ENCODE assay signal across 29 cellular contexts in genomic region chr19:825897-826640, GRCh38. TPM values are rescaled to one million over a fixed set of nuclear protein-coding genes. Genes with fewer than 3 reads are reported as not detected.
DNase-seq lines count a peak whose midpoint lies in the region; ATAC-seq and TF ChIP-seq lines count a peak whose summit lies in the region.
"Had no signal": no experiment of that assay in that cellular context is flagged by ENCODE, and none has a peak within 500 bp of the region (broad histone marks: within the 10 kb centered on the region; RNA-seq: fewer than 3 reads in every experiment).

No MANE protein-coding gene starts in this region.

- TF ChIP-seq POLR2A in IMR-90 (IDR thresholded peaks at IDR 0.05; ENCODE audit: low read depth, low read length): no peak

- intact Hi-C loops in IMR-90 (cut with micrococcal nuclease): no loop called here

- no peak for TF ChIP-seq RAD21 in IMR-90 (IDR thresholded peaks at IDR 0.05; ENCODE audit: low read length)

- H3K27me3 ChIP-seq in IMR-90 (ENCODE audit: control insufficient read depth, insufficient read depth, low read length) (peaks cover 2% of the 10 kb centered on the region; the same call in 1 of the 2 replicates), mesendoderm (ENCODE audit: insufficient read depth, low read length, poor library complexity) (no peaks in the 10 kb centered on the region)

- in situ Hi-C loops in IMR-90 (cut with MboI; ENCODE audit: low sequenced_read_pairs): no loop called here

- 89% methylated on average over 5 of the region's 19 CpGs; no CpG with 5 or more reads in 1 of the 2 experiments for WGBS in IMR-90 (ENCODE audit: extremely low coverage in 2 of 2, insufficient read length in 1 of 2), 2 experiments
- WGBS in mesendoderm (ENCODE audit: extremely low coverage, insufficient coverage, low lambda C conversion rate): no CpG with 5 or more reads among the region's 19 CpGs

- H3K4me1 ChIP-seq in IMR-90 (ENCODE audit: control insufficient read depth, insufficient read depth, low read length): peaks cover 3% of the 10 kb centered on the region; the same call in 1 of the 2 replicates
- no peaks in the 10 kb centered on the region for H3K4me1 ChIP-seq in mesendoderm (ENCODE audit: control insufficient read depth, low read depth, low read length)

- no peak overlapping the region for H2BK20ac ChIP-seq in IMR-90 (ENCODE audit: low read depth, low read length)

- H3K9me1 ChIP-seq in IMR-90 (ENCODE audit: insufficient read depth, low read length): no peaks in the 10 kb centered on the region

- CTCF ChIA-PET in IMR-90 (lab: Yijun Ruan, JAX): no interaction called here

- H3K4ac ChIP-seq in IMR-90 (ENCODE audit: low read depth, low read length) (no peak overlapping the region), mesendoderm (ENCODE audit: low read depth, low read length) (no peak overlapping the region)

- H3K9ac ChIP-seq in IMR-90 (ENCODE audit: low read depth, low read length) (no peak overlapping the region), mesendoderm (ENCODE audit: low read length) (no peak overlapping the region)
- H3K9ac ChIP-seq: GM23248 had no signal

- ATAC-seq in IMR-90 (ENCODE audit: low read depth) (peak; percentile 30; the same call in 1 of the 2 replicates), GM19023 (IDR thresholded peaks at IDR 0.05; ENCODE audit: unreplicated experiment) (no peak)
- ATAC-seq: PC-3, SK-N-SH treated with all-trans-retinoic acid at 6 μM for 48 hours had no signal

- H3K18ac ChIP-seq in IMR-90 (ENCODE audit: low read depth, low read length) (no peak overlapping the region), mesendoderm (ENCODE audit: low read length) (no peak overlapping the region)

- POLR2A ChIA-PET in IMR-90 (lab: Charles Lee; ENCODE audit: unreplicated experiment): no interaction called here

- no peak overlapping the region for H3K14ac ChIP-seq in IMR-90 (replicated peaks; ENCODE audit: low read depth, low read length)

- no peak overlapping the region for H4K5ac ChIP-seq in IMR-90 (ENCODE audit: low read depth, low read length)
- no peak overlapping the region for H4K5ac ChIP-seq in mesendoderm (ENCODE audit: low read length)

- no TSS peak for BruUV-seq in IMR-90 (replicated peaks; lab: Mats Ljungman, UMichigan)

- no peak overlapping the region for H3K4me2 ChIP-seq in IMR-90 (ENCODE audit: low read depth, low read length)
- H3K4me2 ChIP-seq in mesendoderm (ENCODE audit: low read length): no peak overlapping the region

- no peaks in the 10 kb centered on the region for H3K27me3 Mint-ChIP-seq in chondrocyte (ENCODE audit: low read depth)

- H2AK9ac ChIP-seq in IMR-90 (replicated peaks; ENCODE audit: low read depth, low read length, poor library complexity): no peak overlapping the region

- H2BK15ac ChIP-seq in IMR-90 (ENCODE audit: low read depth, low read length) (no peak overlapping the region), mesendoderm (replicated peaks; ENCODE audit: low read depth) (no peak overlapping the region)

- no peak overlapping the region for H3K56ac ChIP-seq in IMR-90 (ENCODE audit: extremely low read depth, insufficient read depth, low read length)
- no peak overlapping the region for H3K56ac ChIP-seq in mesendoderm (ENCODE audit: low read length)

- H3K27ac Mint-ChIP-seq in chondrocyte (ENCODE audit: unreplicated experiment): peak overlapping the region; percentile 17

- no peak overlapping the region for H3K4me3 ChIP-seq in IMR-90 (ENCODE audit: insufficient read depth, low read depth, low read length)
- no peak overlapping the region for H3K4me3 ChIP-seq in mesendoderm (ENCODE audit: low read length)
- H3K4me3 ChIP-seq: GM23248 had no signal

- H3K36me3 Mint-ChIP-seq in chondrocyte (ENCODE audit: low read depth): no peaks in the 10 kb centered on the region
- H3K36me3 Mint-ChIP-seq: CD8-positive, alpha-beta memory T cell had no signal

- H3K36me3 ChIP-seq in IMR-90 (ENCODE audit: control insufficient read depth, insufficient read depth, low read length) (no peaks in the 10 kb centered on the region), mesendoderm (ENCODE audit: control insufficient read depth, insufficient read depth, low read length) (no peaks in the 10 kb centered on the region)

- no peak overlapping the region for H2AFZ ChIP-seq in IMR-90 (replicated peaks; ENCODE audit: low read length, poor library complexity)
- H2AFZ ChIP-seq: GM23248 had no signal

- H3K9me3 Mint-ChIP-seq in chondrocyte (ENCODE audit: low read depth): no peaks in the 10 kb centered on the region
- H3K9me3 Mint-ChIP-seq: CD8-positive, alpha-beta memory T cell had no signal

- dilution Hi-C loops in IMR-90 (cut with HindIII; ENCODE audit: low sequenced_read_pairs, unreplicated experiment): no loop called here

- H3K4me3 Mint-ChIP-seq in chondrocyte (ENCODE audit: unreplicated experiment): no peak overlapping the region
- H3K4me3 Mint-ChIP-seq: CD8-positive, alpha-beta memory T cell had no signal

- H3K9me3 ChIP-seq in IMR-90 (ENCODE audit: control insufficient read depth, insufficient read depth, low read length): no peaks in the 10 kb centered on the region

- H2BK120ac ChIP-seq in IMR-90 (ENCODE audit: low read depth, low read length) (no peak overlapping the region), mesendoderm (ENCODE audit: low read depth, low read length) (no peak overlapping the region)

- H3K23ac ChIP-seq in IMR-90 (ENCODE audit: low read depth, low read length) (no peak overlapping the region), mesendoderm (ENCODE audit: low read length) (no peak overlapping the region)

- H3K79me2 ChIP-seq in mesendoderm (ENCODE audit: control insufficient read depth, insufficient read depth, low read length): no peaks in the 10 kb centered on the region

- TF ChIP-seq CTCF in IMR-90 (conservative IDR thresholded peaks at IDR 0.05; ENCODE audit: low read depth, low read length) (no peak), chondrocyte (IDR thresholded peaks at IDR 0.05) (no peak)

- no peak overlapping the region for H4K91ac ChIP-seq in IMR-90 (ENCODE audit: insufficient read depth, low read depth, low read length)

- no peaks in the 10 kb centered on the region for H3K79me1 ChIP-seq in IMR-90 (ENCODE audit: low read depth in 1 of 2, low read length in 2 of 2)
- no peaks in the 10 kb centered on the region for H3K79me1 ChIP-seq in mesendoderm (ENCODE audit: low read length)

- H3K27ac ChIP-seq in IMR-90 (ENCODE audit: insufficient read depth, low read length): no peak overlapping the region
- H3K27ac ChIP-seq in mesendoderm (ENCODE audit: low read depth, low read length): no peak overlapping the region
- H3K27ac ChIP-seq: GM23248 had no signal

- H2AK5ac ChIP-seq in IMR-90 (ENCODE audit: low read depth, low read length) (no peak overlapping the region), mesendoderm (ENCODE audit: low read length) (no peak overlapping the region)

- H4K20me1 ChIP-seq in IMR-90 (ENCODE audit: insufficient read depth, low read length): no peaks in the 10 kb centered on the region

- H4K8ac ChIP-seq in IMR-90 (ENCODE audit: low read depth in 2 of 2, low read length in 2 of 2): no peak overlapping the region
- no peak overlapping the region for H4K8ac ChIP-seq in mesendoderm (ENCODE audit: low read depth, low read length)

- H3K4me1 Mint-ChIP-seq in chondrocyte (ENCODE audit: low read depth): no peaks in the 10 kb centered on the region

- DNase-seq in NOMO-1 treated with DMSO at 0.1 percent for 48 hours (lab: John Stamatoyannopoulos, UW; ENCODE audit: unreplicated experiment) (peak; percentile 47), NOMO-1 (lab: John Stamatoyannopoulos, UW; ENCODE audit: unreplicated experiment in 2 of 2) (no peak), IMR-90 (no peak), SKM-1 treated with dmso at 0.1 percent for 144 hours (lab: John Stamatoyannopoulos, UW; ENCODE audit: unreplicated experiment) (peak; percentile 52), chondrocyte (ENCODE audit: low spot score) (no peak), islet precursor cell (no peak), mesendoderm (no peak)
- DNase-seq: 8988T; C1 segment of cervical spinal cord; Calu3; CD8-positive, alpha-beta memory T cell; DMS153; GM23248; HCEC 1CT; MM.1S; NCI-H1694; NCI-H2081; NCI-H2171; NCI-H345; NCI-H524; NCI-H774; NK-92 treated with Interleukin-12 subunit alpha and Interleukin-12 subunit beta, amount 100 ng/mL, for 24 hours; PC-3; RPMI8226; SHP77 treated with DMSO at 0.1 percent for 48 hours had no signal

- no peak overlapping the region for H2BK5ac ChIP-seq in IMR-90 (ENCODE audit: low read depth, low read length, poor library complexity, severe bottlenecking)
- H2BK5ac ChIP-seq in mesendoderm (ENCODE audit: low read length): no peak overlapping the region

RNA-seq across cellular contexts. Expression of gene AZU1, which starts 1.6 kb away (rescaled TPM):
- total RNA-seq in IMR-90 (2012; rRNA removed) (not detected in 2 replicates), chondrocyte (0.37 to 0.51 TPM in 2 of 3 replicates, not detected in the other)
- 0.12 TPM in 1 of 2 replicates, not detected in the other for polyA plus RNA-seq in IMR-90 (2012; rRNA removed)
- 0.04 TPM in 1 of 2 replicates, not detected in the other for polyA plus RNA-seq in IMR-90 (2012; cell fraction: cytosol; rRNA removed)
- 2.3 and 4.0 TPM in 2 replicates for polyA plus RNA-seq in IMR-90 (2012; cell fraction: nucleus; rRNA removed; ENCODE audit: low replicate concordance)
- polyA plus RNA-seq in mesendoderm (2013, experiment 1 of 2): 0.04 TPM
- polyA plus RNA-seq in mesendoderm (2013, experiment 2 of 2): 0.04 TPM
- total RNA-seq: Calu3; CD8-positive, alpha-beta memory T cell; G401; GM23248; PC-3; T-helper 1 cell treated with Interleukin-12 subunit alpha and Interleukin-12 subunit beta and Interleukin-4 antibody, amounts not matched to agents 30 ng/mL and 1 ng/mL, for 36 hours had no signal
- polyA plus RNA-seq: CD8-positive, alpha-beta memory T cell; GM23248 had no signal

RNA-seq across cellular contexts. Expression of gene PLPPR3, which starts 4.3 kb away (rescaled TPM):
- total RNA-seq in IMR-90 (2012; rRNA removed) (0.36 and 0.56 TPM in 2 replicates), chondrocyte (5.4 to 6.8 TPM (median 6.0 TPM) in 3 replicates)
- 1.2 and 2.0 TPM in 2 replicates for polyA plus RNA-seq in IMR-90 (2012; rRNA removed)
- 1.0 and 4.3 TPM in 2 replicates for polyA plus RNA-seq in IMR-90 (2012; cell fraction: cytosol; rRNA removed)
- polyA plus RNA-seq in IMR-90 (2012; cell fraction: nucleus; rRNA removed; ENCODE audit: low replicate concordance): 1.4 and 3.6 TPM in 2 replicates
- 15.2 TPM for polyA plus RNA-seq in mesendoderm (2013, experiment 1 of 2)
- 15.1 TPM for polyA plus RNA-seq in mesendoderm (2013, experiment 2 of 2)
- total RNA-seq: Calu3; CD8-positive, alpha-beta memory T cell; PC-3; T-helper 1 cell treated with Interleukin-12 subunit alpha and Interleukin-12 subunit beta and Interleukin-4 antibody, amounts not matched to agents 30 ng/mL and 1 ng/mL, for 36 hours had no signal
- polyA plus RNA-seq: CD8-positive, alpha-beta memory T cell; GM23248 had no signal

RNA-seq across cellular contexts. Expression of gene PRTN3, which starts 14.7 kb away (rescaled TPM):
- total RNA-seq in IMR-90 (2012; rRNA removed) (not detected in 2 replicates), chondrocyte (not detected in 3 replicates)
- not detected in 2 replicates for polyA plus RNA-seq in IMR-90 (2012; rRNA removed)
- not detected in 2 replicates for polyA plus RNA-seq in IMR-90 (2012; cell fraction: cytosol; rRNA removed)
- polyA plus RNA-seq in IMR-90 (2012; cell fraction: nucleus; rRNA removed; ENCODE audit: low replicate concordance): not detected in 2 replicates
- not detected for polyA plus RNA-seq in mesendoderm (2013, experiment 1 of 2)
- polyA plus RNA-seq in mesendoderm (2013, experiment 2 of 2): 0.04 TPM
- total RNA-seq: Calu3; CD8-positive, alpha-beta memory T cell; G401; GM23248; T-helper 1 cell treated with Interleukin-12 subunit alpha and Interleukin-12 subunit beta and Interleukin-4 antibody, amounts not matched to agents 30 ng/mL and 1 ng/mL, for 36 hours had no signal
- polyA plus RNA-seq: CD8-positive, alpha-beta memory T cell; GM23248 had no signal

RNA-seq across cellular contexts. Expression of gene ELANE, which starts 26.0 kb away (rescaled TPM):
- total RNA-seq in IMR-90 (2012; rRNA removed) (not detected in 2 replicates), chondrocyte (not detected in 3 replicates)
- 0.24 and 0.27 TPM in 2 replicates for polyA plus RNA-seq in IMR-90 (2012; rRNA removed)
- polyA plus RNA-seq in IMR-90 (2012; cell fraction: cytosol; rRNA removed): 0.10 and 0.21 TPM in 2 replicates
- 1.5 and 1.6 TPM in 2 replicates for polyA plus RNA-seq in IMR-90 (2012; cell fraction: nucleus; rRNA removed; ENCODE audit: low replicate concordance)
- not detected for polyA plus RNA-seq in mesendoderm (2013, experiment 1 of 2)
- not detected for polyA plus RNA-seq in mesendoderm (2013, experiment 2 of 2)
- total RNA-seq: Calu3; CD8-positive, alpha-beta memory T cell; G401; GM23248; PC-3; T-helper 1 cell treated with Interleukin-12 subunit alpha and Interleukin-12 subunit beta and Interleukin-4 antibody, amounts not matched to agents 30 ng/mL and 1 ng/mL, for 36 hours had no signal
- polyA plus RNA-seq: CD8-positive, alpha-beta memory T cell had no signal

RNA-seq across cellular contexts. Expression of gene PTBP1, which starts 28.8 kb away (rescaled TPM):
- total RNA-seq in IMR-90 (2012; rRNA removed) (95.5 and 146 TPM in 2 replicates), chondrocyte (281 to 343 TPM (median 285 TPM) in 3 replicates)
- 269 and 483 TPM in 2 replicates for polyA plus RNA-seq in IMR-90 (2012; rRNA removed)
- polyA plus RNA-seq in IMR-90 (2012; cell fraction: cytosol; rRNA removed): 96.3 and 257 TPM in 2 replicates
- polyA plus RNA-seq in IMR-90 (2012; cell fraction: nucleus; rRNA removed; ENCODE audit: low replicate concordance): 324 and 629 TPM in 2 replicates
- 817 TPM for polyA plus RNA-seq in mesendoderm (2013, experiment 1 of 2)
- 771 TPM for polyA plus RNA-seq in mesendoderm (2013, experiment 2 of 2)

Comparison
In these comparisons a context has a peak if more than half of its experiments do, and no peak if none do; other contexts are left out.
1. DNase-seq: peak in NOMO-1 treated with DMSO at 0.1 percent for 48 hours (single experiment) and SKM-1 treated with dmso at 0.1 percent for 144 hours (single experiment); none in NOMO-1 (0 of 2), IMR-90 (single experiment), chondrocyte (single experiment), islet precursor cell (single experiment) and mesendoderm (single experiment).